8 cellular contexts compared by ENCODE assay signal in the genomic region with DNA sequence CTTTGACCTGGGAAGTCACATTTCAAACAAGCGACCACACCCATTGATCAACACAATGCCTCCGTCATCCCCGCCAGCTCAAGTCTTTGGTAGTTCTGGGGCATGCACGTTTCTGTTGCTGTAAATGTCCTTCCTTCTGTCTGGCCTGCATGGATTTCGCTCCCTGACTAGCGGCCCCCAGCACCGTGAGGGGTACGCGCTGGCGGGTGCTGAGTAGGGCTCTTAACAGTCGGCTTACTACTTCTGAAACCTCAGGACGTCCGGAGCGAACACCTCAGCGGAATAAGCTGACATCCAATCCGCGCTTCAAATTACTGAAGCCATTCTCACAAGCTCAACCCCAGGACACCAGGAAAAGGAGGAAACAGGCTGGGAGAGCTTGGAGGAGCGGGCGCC. TPM values are rescaled to one million over a fixed set of nuclear protein-coding genes. Genes with fewer than 3 reads are reported as not detected.
A peak's percentile ranks its signal among the peaks of the same experiment; 100 is the strongest.
DNase-seq lines count a peak whose midpoint lies in the region; ATAC-seq, FAIRE-seq and TF ChIP-seq lines count a peak whose summit lies in the region.

No MANE protein-coding gene starts in this region.

- no peaks in the 10 kb centered on the region for H3K9me3 Mint-ChIP-seq in activated naive CD4-positive, alpha-beta T cell treated with anti-CD3 and anti-CD28 coated beads, Interleukin-2, amount 50 U/mL, for 24 hours

- H3K9me3 ChIP-seq in right atrium auricular region, result no peaks in the 10 kb centered on the region
- H3K9me3 ChIP-seq in small intestine (ENCODE audit: control insufficient read depth, low read depth), result no peaks in the 10 kb centered on the region

- peak overlapping the region; percentile 97 to 98 for H3K27ac ChIP-seq in right atrium auricular region
- peak overlapping the region; percentile 87 to 93 for H3K27ac ChIP-seq in small intestine (ENCODE audit: low read depth in 1 of 2, low read length in 1 of 2)

- no peak for TF ChIP-seq CTCF in right atrium auricular region (IDR thresholded peaks at IDR 0.05)

- H3K27me3 ChIP-seq in right atrium auricular region, result no peaks in the 10 kb centered on the region
- no peaks in the 10 kb centered on the region for H3K27me3 ChIP-seq in small intestine (ENCODE audit: control insufficient read depth in 2 of 2, insufficient read depth in 2 of 2, low read length in 2 of 2)

- H3K4me1 Mint-ChIP-seq in activated naive CD4-positive, alpha-beta T cell treated with anti-CD3 and anti-CD28 coated beads, Interleukin-2, amount 50 U/mL, for 24 hours, result peaks cover 57% of the 10 kb centered on the region

- peak overlapping the region; percentile 91 for H3K4me3 Mint-ChIP-seq in activated naive CD4-positive, alpha-beta T cell treated with anti-CD3 and anti-CD28 coated beads, Interleukin-2, amount 50 U/mL, for 24 hours

- H3K36me3 Mint-ChIP-seq in activated naive CD4-positive, alpha-beta T cell treated with anti-CD3 and anti-CD28 coated beads, Interleukin-2, amount 50 U/mL, for 24 hours, result peaks cover 12% of the 10 kb centered on the region

- no peaks in the 10 kb centered on the region for H3K27me3 Mint-ChIP-seq in activated naive CD4-positive, alpha-beta T cell treated with anti-CD3 and anti-CD28 coated beads, Interleukin-2, amount 50 U/mL, for 24 hours

- ATAC-seq in HG02588 (IDR thresholded peaks at IDR 0.05; ENCODE audit: unreplicated experiment), result peak; percentile 15

- 0 to 1% (median 1%) methylated on average over 19 of the region's 19 CpGs for WGBS in small intestine, 3 donors

- peak overlapping the region; percentile 94 to 96 for H3K4me3 ChIP-seq in right atrium auricular region
- H3K4me3 ChIP-seq in small intestine (ENCODE audit: low read depth in 1 of 2, low read length in 2 of 2), result peak overlapping the region; percentile 72 to 80

- no peaks in the 10 kb centered on the region for H3K36me3 ChIP-seq in right atrium auricular region
- peaks cover under 1 to 2% of the 10 kb centered on the region in 2 donors for H3K36me3 ChIP-seq in small intestine (ENCODE audit: control insufficient read depth in 2 of 2, insufficient read depth in 2 of 2, low read length in 2 of 2)

- peak overlapping the region; percentile 98 for H3K27ac Mint-ChIP-seq in activated naive CD4-positive, alpha-beta T cell treated with anti-CD3 and anti-CD28 coated beads, Interleukin-2, amount 50 U/mL, for 24 hours

- no peak for FAIRE-seq in small intestine (lab: Jason Lieb, UNC)

- DNase-seq in SKM-1 (lab: John Stamatoyannopoulos, UW; ENCODE audit: unreplicated experiment) (peak; percentile 20), SKM-1 treated with dmso at 0.1 percent for 144 hours (lab: John Stamatoyannopoulos, UW; ENCODE audit: unreplicated experiment) (no peak), NCI-H69 (lab: John Stamatoyannopoulos, UW) (peak; percentile 55), right atrium auricular region (ENCODE audit: low spot score) (no peak), small intestine (peak; percentile 74), GM19238 (ENCODE audit: insufficient read length, low spot score) (no peak)

- H3K4me1 ChIP-seq in right atrium auricular region, result peaks cover 0 to 47% of the 10 kb centered on the region in 2 donors
- H3K4me1 ChIP-seq in small intestine (ENCODE audit: control insufficient read depth in 2 of 2, insufficient read depth in 1 of 2, low read depth in 1 of 2, low read length in 1 of 2), result peaks cover 5 to 9% of the 10 kb centered on the region in 2 donors

RNA-seq across cellular contexts. Expression of gene NUDCD3, which starts 0.5 kb away (rescaled TPM):
- total RNA-seq in right atrium auricular region, result 10 to 100 TPM; 50.6 to 53.3 TPM
- polyA plus RNA-seq in small intestine, result 10 to 100 TPM; 13.4 to 35.5 (median 15.7) TPM

RNA-seq across cellular contexts. Expression of gene NPC1L1, which starts 51.2 kb away (rescaled TPM):
- total RNA-seq in right atrium auricular region, result not detected
- polyA plus RNA-seq in small intestine, result 100 to 1,000 TPM in 1 of 3 donors, 10 to 100 TPM in 2; 39.9 to 108 (median 42.7) TPM

Comparison
In these comparisons a context has a peak if more than half of its experiments do, and no peak if none do; other contexts are left out.
1. DNase-seq: peak in SKM-1 (single experiment), NCI-H69 (single experiment) and small intestine (single experiment); none in SKM-1 treated with dmso at 0.1 percent for 144 hours (single experiment), right atrium auricular region (single experiment) and GM19238 (single experiment).